In genomic region chr12:53343449-53343848, GRCh38 we compare ENCODE assay signal across 17 cellular contexts. TPM values are rescaled to one million over a fixed set of nuclear protein-coding genes. Genes with fewer than 3 reads are reported as not detected.
DNase-seq lines count a peak whose midpoint lies in the region; ATAC-seq and TF ChIP-seq lines count a peak whose summit lies in the region.
"Had no signal": no experiment of that assay in that cellular context is flagged by ENCODE, and none has a peak within 500 bp of the region (broad histone marks: within the 10 kb centered on the region; RNA-seq: fewer than 3 reads in every experiment).

No MANE protein-coding gene starts in this region.

- H3K27ac Mint-ChIP-seq in activated CD4-positive, alpha-beta T cell treated with anti-CD3 and anti-CD28 coated beads, Interleukin-2, amount 10 ng/mL, durations not matched to agents 24 days and 14 days, result peak overlapping the region; percentile 52
- no peak overlapping the region for H3K27ac Mint-ChIP-seq in WTC11
- H3K27ac Mint-ChIP-seq in natural killer cell treated with Interleukin-12 subunit alpha and Interleukin-12 subunit beta and Interleukin-15 and Interleukin-18, amount 100 ng/mL, for 72 hours, result peak overlapping the region in 1 of 2 donors; percentile 11

- intact Hi-C loops in activated CD4-positive, alpha-beta T cell treated with anti-CD3 and anti-CD28 coated beads, Interleukin-2, amount 10 ng/mL, durations not matched to agents 24 days and 14 days (cut with micrococcal nuclease), result no loop called here

- peaks cover 25% of the 10 kb centered on the region for H3K4me1 Mint-ChIP-seq in activated CD4-positive, alpha-beta T cell treated with anti-CD3 and anti-CD28 coated beads, Interleukin-2, amount 10 ng/mL, durations not matched to agents 24 days and 14 days
- H3K4me1 Mint-ChIP-seq in WTC11, result peaks cover 14% of the 10 kb centered on the region
- H3K4me1 Mint-ChIP-seq in natural killer cell treated with Interleukin-12 subunit alpha and Interleukin-12 subunit beta and Interleukin-15 and Interleukin-18, amount 100 ng/mL, for 72 hours (ENCODE audit: low read depth in 2 of 2), result peaks cover 12 to 18% of the 10 kb centered on the region in 2 donors

- DNase-seq in activated CD4-positive, alpha-beta T cell treated with anti-CD3 and anti-CD28 coated beads, Interleukin-2, amount 10 ng/mL, durations not matched to agents 24 days and 14 days, result no peak
- no peak for DNase-seq in activated CD4-positive, alpha-beta T cell treated with anti-CD3 and anti-CD28 coated beads, Interleukin-2, amount 50 U/mL, for 48 hours
- DNase-seq in WTC11 (ENCODE audit: low spot score) (no peak), DMS153 (lab: John Stamatoyannopoulos, UW) (no peak)
- DNase-seq in natural killer cell treated with Interleukin-12 subunit alpha and Interleukin-12 subunit beta and Interleukin-15 and Interleukin-18, amount 100 ng/mL, for 72 hours (ENCODE audit: low spot score), result no peak
- DNase-seq: activated effector memory CD4-positive, alpha-beta T cell treated with anti-CD3 and anti-CD28 coated beads, Interleukin-2, amount 50 U/mL, for 16 hours; DND-41; erythroblast; H7; left ventricle myocardium inferior; NCI-H1105 treated with DMSO at 0.1 percent for 48 hours; NCI-H774; PC-9; stomach had no signal

- POLR2A ChIA-PET in WTC11 (lab: Charles Lee), result no interaction called here

- peaks cover 9% of the 10 kb centered on the region for H3K27me3 Mint-ChIP-seq in activated CD4-positive, alpha-beta T cell treated with anti-CD3 and anti-CD28 coated beads, Interleukin-2, amount 10 ng/mL, durations not matched to agents 24 days and 14 days
- peaks cover 46% of the 10 kb centered on the region for H3K27me3 Mint-ChIP-seq in WTC11 (ENCODE audit: low read depth)
- H3K27me3 Mint-ChIP-seq in natural killer cell treated with Interleukin-12 subunit alpha and Interleukin-12 subunit beta and Interleukin-15 and Interleukin-18, amount 100 ng/mL, for 72 hours, result peaks cover 3 to 9% of the 10 kb centered on the region in 2 donors

- no peaks in the 10 kb centered on the region for H3K9me3 Mint-ChIP-seq in activated CD4-positive, alpha-beta T cell treated with anti-CD3 and anti-CD28 coated beads, Interleukin-2, amount 10 ng/mL, durations not matched to agents 24 days and 14 days
- H3K9me3 Mint-ChIP-seq in WTC11, result no peaks in the 10 kb centered on the region
- H3K9me3 Mint-ChIP-seq in natural killer cell treated with Interleukin-12 subunit alpha and Interleukin-12 subunit beta and Interleukin-15 and Interleukin-18, amount 100 ng/mL, for 72 hours, result no peaks in the 10 kb centered on the region

- ATAC-seq in WTC11 (no peak), HG03460 (IDR thresholded peaks at IDR 0.05; ENCODE audit: unreplicated experiment) (no peak)
- no peak for ATAC-seq in natural killer cell treated with Interleukin-12 subunit alpha and Interleukin-12 subunit beta and Interleukin-15 and Interleukin-18, amount 100 ng/mL, for 72 hours

- CTCF ChIA-PET in WTC11 (lab: Charles Lee), result interaction anchor here (2.7 to 8.6 kb wide), 3 partner anchors 10 to 146 kb away, joined by 9 to 148 read pairs (median 21); partner anchors contain the start of gene AAAS

- peak overlapping the region; percentile 42 for H3K4me3 Mint-ChIP-seq in activated CD4-positive, alpha-beta T cell treated with anti-CD3 and anti-CD28 coated beads, Interleukin-2, amount 10 ng/mL, durations not matched to agents 24 days and 14 days
- peak overlapping the region; percentile 50 for H3K4me3 Mint-ChIP-seq in WTC11
- H3K4me3 Mint-ChIP-seq in natural killer cell treated with Interleukin-12 subunit alpha and Interleukin-12 subunit beta and Interleukin-15 and Interleukin-18, amount 100 ng/mL, for 72 hours, result peak overlapping the region; percentile 35

- H3K36me3 Mint-ChIP-seq in activated CD4-positive, alpha-beta T cell treated with anti-CD3 and anti-CD28 coated beads, Interleukin-2, amount 10 ng/mL, durations not matched to agents 24 days and 14 days (ENCODE audit: low read depth), result peaks cover 1% of the 10 kb centered on the region
- no peaks in the 10 kb centered on the region for H3K36me3 Mint-ChIP-seq in WTC11
- no peaks in the 10 kb centered on the region for H3K36me3 Mint-ChIP-seq in natural killer cell treated with Interleukin-12 subunit alpha and Interleukin-12 subunit beta and Interleukin-15 and Interleukin-18, amount 100 ng/mL, for 72 hours

- TF ChIP-seq CTCF in WTC11 (IDR thresholded peaks at IDR 0.05), result no peak

TF ChIP-seq in WTC11, 78 proteins besides CTCF, POLR2A, EP300 and RAD21:
- no peak for TF ChIP-seq AR (CRISPR knock-in tag; IDR thresholded peaks at IDR 0.05)
- no peak for TF ChIP-seq ZNF121 (CRISPR knock-in tag; IDR thresholded peaks at IDR 0.05)
- TF ChIP-seq MYBL2 (CRISPR knock-in tag; IDR thresholded peaks at IDR 0.05), result no peak
- no peak for TF ChIP-seq USF1 (CRISPR knock-in tag; IDR thresholded peaks at IDR 0.05)
- no peak for TF ChIP-seq NFE2L1 (CRISPR knock-in tag; IDR thresholded peaks at IDR 0.05)

RNA-seq across cellular contexts. Expression of gene SP7, which starts 7.3 kb away (rescaled TPM):
- not detected in 2 replicates for total RNA-seq in activated CD4-positive, alpha-beta T cell treated with anti-CD3 and anti-CD28 coated beads, Interleukin-2, amount 10 ng/mL, durations not matched to agents 24 days and 14 days
- 0.09 TPM in 1 of 3 replicates, not detected in the others for total RNA-seq in WTC11 (2021)
- total RNA-seq in natural killer cell treated with Interleukin-12 subunit alpha and Interleukin-12 subunit beta and Interleukin-15 and Interleukin-18, amount 100 ng/mL, for 72 hours, result not detected
- total RNA-seq: left ventricle myocardium inferior, PC-9, renal cortical epithelial cell, stomach, urinary bladder had no signal

RNA-seq across cellular contexts. Expression of gene AAAS, which starts 22.0 kb away (rescaled TPM):
- 86.7 and 91.1 TPM in 2 replicates for total RNA-seq in activated CD4-positive, alpha-beta T cell treated with anti-CD3 and anti-CD28 coated beads, Interleukin-2, amount 10 ng/mL, durations not matched to agents 24 days and 14 days
- total RNA-seq in WTC11 (2021), result 95.8 to 104 TPM (median 98.9 TPM) in 3 replicates
- total RNA-seq in natural killer cell treated with Interleukin-12 subunit alpha and Interleukin-12 subunit beta and Interleukin-15 and Interleukin-18, amount 100 ng/mL, for 72 hours, result 10 to 100 TPM; 56.7 to 96.2 TPM

RNA-seq across cellular contexts. Expression of gene SP1, which starts 36.5 kb away (rescaled TPM):
- 67.7 and 69.2 TPM in 2 replicates for total RNA-seq in activated CD4-positive, alpha-beta T cell treated with anti-CD3 and anti-CD28 coated beads, Interleukin-2, amount 10 ng/mL, durations not matched to agents 24 days and 14 days
- total RNA-seq in WTC11 (2021), result 77.3 to 87.2 TPM (median 79.4 TPM) in 3 replicates
- total RNA-seq in natural killer cell treated with Interleukin-12 subunit alpha and Interleukin-12 subunit beta and Interleukin-15 and Interleukin-18, amount 100 ng/mL, for 72 hours, result 10 to 100 TPM; 56.8 to 68.1 TPM

RNA-seq across cellular contexts. Expression of gene MYG1, which starts 44.0 kb away (rescaled TPM):
- 104 and 108 TPM in 2 replicates for total RNA-seq in activated CD4-positive, alpha-beta T cell treated with anti-CD3 and anti-CD28 coated beads, Interleukin-2, amount 10 ng/mL, durations not matched to agents 24 days and 14 days
- 84.7 to 93.1 TPM (median 92.8 TPM) in 3 replicates for total RNA-seq in WTC11 (2021)
- 10 to 100 TPM; 55.8 to 72.9 TPM for total RNA-seq in natural killer cell treated with Interleukin-12 subunit alpha and Interleukin-12 subunit beta and Interleukin-15 and Interleukin-18, amount 100 ng/mL, for 72 hours

RNA-seq across cellular contexts. Expression of gene PFDN5, which starts 48.1 kb away (rescaled TPM):
- 319 and 342 TPM in 2 replicates for total RNA-seq in activated CD4-positive, alpha-beta T cell treated with anti-CD3 and anti-CD28 coated beads, Interleukin-2, amount 10 ng/mL, durations not matched to agents 24 days and 14 days
- total RNA-seq in WTC11 (2021), result 263 to 286 TPM (median 270 TPM) in 3 replicates
- total RNA-seq in natural killer cell treated with Interleukin-12 subunit alpha and Interleukin-12 subunit beta and Interleukin-15 and Interleukin-18, amount 100 ng/mL, for 72 hours, result 100 to 1,000 TPM; 199 to 233 TPM
